Comparison of ENCODE assay signal across 13 cellular contexts in the genomic region with DNA sequence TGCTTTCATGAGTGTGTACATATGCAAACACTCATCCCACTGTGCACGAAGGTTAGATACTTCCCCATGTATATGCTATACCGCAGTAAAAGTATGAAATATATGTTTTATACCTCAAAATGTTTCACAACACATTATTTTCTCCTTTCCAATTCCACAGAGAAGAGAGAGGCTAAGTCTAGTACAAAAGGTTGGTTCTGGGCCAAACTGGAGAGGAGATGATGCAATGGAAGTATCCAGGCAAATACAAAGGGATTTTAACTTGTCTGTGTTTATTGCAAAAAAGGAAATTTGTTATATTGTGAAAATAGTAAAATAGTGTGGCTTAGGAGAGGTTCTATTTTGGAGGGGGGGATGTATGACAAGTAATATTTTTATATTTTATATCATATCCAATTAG.
A peak's percentile ranks its signal among the peaks of the same experiment; 100 is the strongest.
DNase-seq lines count a peak whose midpoint lies in the region; ATAC-seq and TF ChIP-seq lines count a peak whose summit lies in the region.
"Had no signal": no experiment of that assay in that cellular context is flagged by ENCODE, and none has a peak within 500 bp of the region (broad histone marks: within the 10 kb centered on the region; RNA-seq: fewer than 3 reads in every experiment).

No MANE protein-coding gene starts in this region.

- ATAC-seq in sciatic nerve, result peak; percentile 88

- in situ Hi-C loops in astrocyte of the cerebellum (cut with HindIII; ENCODE audit: low sequenced_read_pairs), result no loop called here

- no peaks in the 10 kb centered on the region for H3K9me3 Mint-ChIP-seq in activated T-helper 2 cell treated with anti-CD3 and anti-CD28 coated beads, Interferon-gamma antibody, Interleukin-2, Interleukin-4, amounts not matched to agents 10 μg/mL and 5 μg/mL and 100 μg/mL, durations not matched to agents 14 hours and 24 hours and 36 hours
- no peaks in the 10 kb centered on the region for H3K9me3 Mint-ChIP-seq in activated CD4-positive, alpha-beta memory T cell treated with anti-CD3 and anti-CD28 coated beads, Interleukin-2, amount 10 ng/mL, durations not matched to agents 7 days and 5 days
- H3K9me3 Mint-ChIP-seq: immature natural killer cell had no signal

- no peaks in the 10 kb centered on the region for H3K36me3 Mint-ChIP-seq in activated T-helper 2 cell treated with anti-CD3 and anti-CD28 coated beads, Interferon-gamma antibody, Interleukin-2, Interleukin-4, amounts not matched to agents 10 μg/mL and 5 μg/mL and 100 μg/mL, durations not matched to agents 14 hours and 24 hours and 36 hours (ENCODE audit: low read depth)
- no peaks in the 10 kb centered on the region for H3K36me3 Mint-ChIP-seq in activated CD4-positive, alpha-beta memory T cell treated with anti-CD3 and anti-CD28 coated beads, Interleukin-2, amount 10 ng/mL, durations not matched to agents 7 days and 5 days (ENCODE audit: low read depth)
- H3K36me3 Mint-ChIP-seq: immature natural killer cell had no signal

- intact Hi-C loops in sciatic nerve (cut with DNase I), result loop anchor here (5.0 kb wide), 1 partner anchor 853 kb away; no protein-coding TSS in a partner anchor
- intact Hi-C loops in activated T-helper 2 cell treated with anti-CD3 and anti-CD28 coated beads, Interferon-gamma antibody, Interleukin-2, Interleukin-4, amounts not matched to agents 10 μg/mL and 5 μg/mL and 100 μg/mL, durations not matched to agents 14 hours and 24 hours and 36 hours (cut with micrococcal nuclease), result no loop called here

- H3K4me1 Mint-ChIP-seq in activated T-helper 2 cell treated with anti-CD3 and anti-CD28 coated beads, Interferon-gamma antibody, Interleukin-2, Interleukin-4, amounts not matched to agents 10 μg/mL and 5 μg/mL and 100 μg/mL, durations not matched to agents 14 hours and 24 hours and 36 hours (ENCODE audit: low read depth), result no peaks in the 10 kb centered on the region
- H3K4me1 Mint-ChIP-seq in activated CD4-positive, alpha-beta memory T cell treated with anti-CD3 and anti-CD28 coated beads, Interleukin-2, amount 10 ng/mL, durations not matched to agents 7 days and 5 days, result no peaks in the 10 kb centered on the region

- CTCF ChIA-PET in activated CD4-positive, alpha-beta memory T cell treated with anti-CD3 and anti-CD28 coated beads, Interleukin-2, amount 10 ng/mL, durations not matched to agents 7 days and 5 days (lab: Charles Lee), result no interaction called here

- no peak overlapping the region for H3K27ac Mint-ChIP-seq in activated T-helper 2 cell treated with anti-CD3 and anti-CD28 coated beads, Interferon-gamma antibody, Interleukin-2, Interleukin-4, amounts not matched to agents 10 μg/mL and 5 μg/mL and 100 μg/mL, durations not matched to agents 14 hours and 24 hours and 36 hours
- H3K27ac Mint-ChIP-seq in activated CD4-positive, alpha-beta memory T cell treated with anti-CD3 and anti-CD28 coated beads, Interleukin-2, amount 10 ng/mL, durations not matched to agents 7 days and 5 days, result no peak overlapping the region

- no peak overlapping the region for H3K4me3 Mint-ChIP-seq in activated T-helper 2 cell treated with anti-CD3 and anti-CD28 coated beads, Interferon-gamma antibody, Interleukin-2, Interleukin-4, amounts not matched to agents 10 μg/mL and 5 μg/mL and 100 μg/mL, durations not matched to agents 14 hours and 24 hours and 36 hours (ENCODE audit: low read depth)
- H3K4me3 Mint-ChIP-seq in activated CD4-positive, alpha-beta memory T cell treated with anti-CD3 and anti-CD28 coated beads, Interleukin-2, amount 10 ng/mL, durations not matched to agents 7 days and 5 days, result no peak overlapping the region
- H3K4me3 Mint-ChIP-seq: immature natural killer cell had no signal

- H3K27me3 Mint-ChIP-seq in activated T-helper 2 cell treated with anti-CD3 and anti-CD28 coated beads, Interferon-gamma antibody, Interleukin-2, Interleukin-4, amounts not matched to agents 10 μg/mL and 5 μg/mL and 100 μg/mL, durations not matched to agents 14 hours and 24 hours and 36 hours (ENCODE audit: low read depth), result no peaks in the 10 kb centered on the region
- no peaks in the 10 kb centered on the region for H3K27me3 Mint-ChIP-seq in activated CD4-positive, alpha-beta memory T cell treated with anti-CD3 and anti-CD28 coated beads, Interleukin-2, amount 10 ng/mL, durations not matched to agents 7 days and 5 days

- H3K4me3 ChIP-seq in astrocyte of the cerebellum (ENCODE audit: low read depth, low read length), result no peak overlapping the region
- H3K4me3 ChIP-seq: ovary had no signal

- TF ChIP-seq CTCF in astrocyte of the cerebellum (IDR thresholded peaks at IDR 0.05; ENCODE audit: low read depth, low read length, missing control alignments), result no peak

- DNase-seq in HS-27A (ENCODE audit: low read depth), result peak; percentile 9
- DNase-seq in astrocyte of the cerebellum (ENCODE audit: low read depth), result peak; percentile 35
- peak; percentile 9 for DNase-seq in globus pallidus (ENCODE audit: low spot score)
- no peak for DNase-seq in sciatic nerve (ENCODE audit: low spot score)
- DNase-seq in activated T-cell treated with anti-CD3 and anti-CD28 coated beads, Interleukin-2, amount 50 U/mL, for 1 hour, result no peak
- no peak for DNase-seq in activated T-helper 2 cell treated with anti-CD3 and anti-CD28 coated beads, Interferon-gamma antibody, Interleukin-2, Interleukin-4, amounts not matched to agents 10 μg/mL and 5 μg/mL and 100 μg/mL, durations not matched to agents 14 hours and 24 hours and 36 hours (ENCODE audit: low spot score)
- no peak for DNase-seq in activated CD4-positive, alpha-beta memory T cell treated with anti-CD3 and anti-CD28 coated beads, Interleukin-2, amount 10 ng/mL, durations not matched to agents 7 days and 5 days
- DNase-seq: activated gamma-delta T cell; effector CD4-positive, alpha-beta T cell; immature natural killer cell; NCI-H2081 treated with DMSO at 0.1 percent for 48 hours; SIG-M5 had no signal

- POLR2A ChIA-PET in activated CD4-positive, alpha-beta memory T cell treated with anti-CD3 and anti-CD28 coated beads, Interleukin-2, amount 10 ng/mL, durations not matched to agents 7 days and 5 days (lab: Charles Lee), result no interaction called here

Comparison
In these comparisons a context has a peak if more than half of its experiments do, and no peak if none do; other contexts are left out.
1. DNase-seq: peak in HS-27A (single experiment), astrocyte of the cerebellum (single experiment) and globus pallidus (single experiment); none in sciatic nerve (single experiment), activated T-cell treated with anti-CD3 and anti-CD28 coated beads, Interleukin-2, amount 50 U/mL, for 1 hour (single experiment), activated T-helper 2 cell treated with anti-CD3 and anti-CD28 coated beads, Interferon-gamma antibody, Interleukin-2, Interleukin-4, amounts not matched to agents 10 μg/mL and 5 μg/mL and 100 μg/mL, durations not matched to agents 14 hours and 24 hours and 36 hours (single experiment) and activated CD4-positive, alpha-beta memory T cell treated with anti-CD3 and anti-CD28 coated beads, Interleukin-2, amount 10 ng/mL, durations not matched to agents 7 days and 5 days (single experiment).